20 cellular contexts compared by ENCODE assay signal in the genomic region with DNA sequence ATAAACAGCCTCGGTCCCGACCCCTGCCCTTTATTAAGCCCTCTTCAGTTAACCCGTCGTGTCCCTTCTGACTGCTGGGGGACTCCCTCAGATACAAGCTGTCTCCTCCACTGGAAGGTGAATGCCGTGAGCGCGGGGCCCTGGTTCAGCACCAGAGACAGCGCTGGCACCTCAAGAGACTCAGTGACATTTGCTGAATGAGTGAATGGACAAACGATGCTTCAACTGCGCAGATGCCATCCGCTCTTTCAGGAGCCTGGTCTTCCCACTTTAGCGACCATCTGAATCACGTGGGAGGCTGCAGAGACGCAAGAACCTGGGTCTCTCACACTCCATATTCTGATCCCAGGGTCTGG.
DNase-seq lines count a peak whose midpoint lies in the region; TF ChIP-seq lines count a peak whose summit lies in the region.
"Had no signal": no experiment of that assay in that cellular context is flagged by ENCODE, and none has a peak within 500 bp of the region (broad histone marks: within the 10 kb centered on the region; RNA-seq: fewer than 3 reads in every experiment).

No MANE protein-coding gene starts in this region.

- CTCF ChIA-PET in HEK293 (lab: Yijun Ruan, JAX) = interaction anchor here (0.6 to 1.0 kb wide), 2 partner anchors 693 to 700 kb away, joined by 3 read pairs; no protein-coding TSS in a partner anchor

- H2AFZ ChIP-seq in neural progenitor cell (replicated peaks) = no peak overlapping the region

- peaks cover 11% of the 10 kb centered on the region for H3K27me3 Mint-ChIP-seq in neural progenitor cell (ENCODE audit: insufficient read depth, low read depth)
- H3K27me3 Mint-ChIP-seq in activated T-cell treated with anti-CD3 and anti-CD28 coated beads, Interleukin-2, amount 50 U/mL, for 24 hours = peaks cover 29% of the 10 kb centered on the region

- peaks cover 6% of the 10 kb centered on the region for H3K27me3 ChIP-seq in neural progenitor cell
- no peaks in the 10 kb centered on the region for H3K27me3 ChIP-seq in uterus

- no peak for TF ChIP-seq CTCF in HEK293 (tag by site-specific recombination; IDR thresholded peaks at IDR 0.05)
- TF ChIP-seq CTCF in neural progenitor cell (IDR thresholded peaks at IDR 0.05) = no peak
- TF ChIP-seq CTCF in uterus (IDR thresholded peaks at IDR 0.05) = no peak

- peaks cover 14% of the 10 kb centered on the region for H3K4me1 Mint-ChIP-seq in neural progenitor cell
- no peaks in the 10 kb centered on the region for H3K4me1 Mint-ChIP-seq in activated T-cell treated with anti-CD3 and anti-CD28 coated beads, Interleukin-2, amount 50 U/mL, for 24 hours (ENCODE audit: low read depth)
- H3K4me1 Mint-ChIP-seq: CD4-positive, CD25-positive, alpha-beta regulatory T cell had no signal

- intact Hi-C loops in uterus (cut with DNase I; ENCODE audit: low total_unique reads) = no loop called here

- H3K36me3 ChIP-seq in HEK293 (ENCODE audit: control insufficient read depth in 2 of 2, insufficient read depth in 1 of 2, low read length in 2 of 2) (no peaks in the 10 kb centered on the region), neural progenitor cell (no peaks in the 10 kb centered on the region), uterus (no peaks in the 10 kb centered on the region)
- H3K36me3 ChIP-seq: gastrocnemius medialis, thoracic aorta had no signal

- H3K79me2 ChIP-seq in neural progenitor cell (ENCODE audit: low read depth) = no peaks in the 10 kb centered on the region

- no peak overlapping the region for H3K4me3 Mint-ChIP-seq in neural progenitor cell
- no peak overlapping the region for H3K4me3 Mint-ChIP-seq in activated T-cell treated with anti-CD3 and anti-CD28 coated beads, Interleukin-2, amount 50 U/mL, for 24 hours
- H3K4me3 Mint-ChIP-seq: CD4-positive, CD25-positive, alpha-beta regulatory T cell; HFFc6; mesothelial cell of epicardium; T-helper 2 cell treated with Interferon-gamma antibody and Interleukin-4, amounts not matched to agents 5 μg/mL and 100 μg/mL, for 36 hours had no signal

- peak; percentile 27 for DNase-seq in DMS53 (lab: John Stamatoyannopoulos, UW)
- DNase-seq in DMS53 treated with DMSO at 0.1 percent for 48 hours (lab: John Stamatoyannopoulos, UW; ENCODE audit: unreplicated experiment) = no peak
- peak; percentile 82 for DNase-seq in neural progenitor cell (ENCODE audit: low spot score)
- DNase-seq in uterus = no peak
- DNase-seq in central memory CD4-positive, alpha-beta T cell = no peak
- no peak for DNase-seq in activated T-cell treated with anti-CD3 and anti-CD28 coated beads, Interleukin-2, amount 50 U/mL, for 24 hours
- DNase-seq: 8988T; activated T-cell treated with anti-CD3 and anti-CD28 coated beads, Interleukin-2, amount 50 U/mL, for 48 hours; CD4-positive, CD25-positive, alpha-beta regulatory T cell; gastrocnemius medialis; HFFc6; KBM-7; NCI-H1436; NCI-H345; stimulated activated CD4-positive, alpha-beta T cell treated with anti-CD3 and anti-CD28 coated beads, Interleukin-4, amount 100 ng/mL, for 24 hours had no signal

- peaks cover 2% of the 10 kb centered on the region for H3K9me3 Mint-ChIP-seq in neural progenitor cell
- no peaks in the 10 kb centered on the region for H3K9me3 Mint-ChIP-seq in activated T-cell treated with anti-CD3 and anti-CD28 coated beads, Interleukin-2, amount 50 U/mL, for 24 hours
- H3K9me3 Mint-ChIP-seq: CD4-positive, CD25-positive, alpha-beta regulatory T cell; HFFc6; mesothelial cell of epicardium; T-helper 2 cell treated with Interferon-gamma antibody and Interleukin-4, amounts not matched to agents 5 μg/mL and 100 μg/mL, for 36 hours had no signal

- H3K4me2 ChIP-seq in neural progenitor cell = no peak overlapping the region

- POLR2A ChIA-PET in HEK293 (lab: Yijun Ruan, JAX) = no interaction called here

- no peak for TF ChIP-seq POLR2A in uterus (IDR thresholded peaks at IDR 0.05)

- H3K9me3 ChIP-seq in HEK293 (ENCODE audit: control insufficient read depth, insufficient read depth, low read depth, low read length) (no peaks in the 10 kb centered on the region), neural progenitor cell (ENCODE audit: low read depth) (no peaks in the 10 kb centered on the region), uterus (no peaks in the 10 kb centered on the region)
- H3K9me3 ChIP-seq: gastrocnemius medialis, thoracic aorta had no signal

- H3K4me3 ChIP-seq in HEK293 (ENCODE audit: low read depth, low read length) = no peak overlapping the region
- H3K4me3 ChIP-seq in neural progenitor cell = no peak overlapping the region
- H3K4me3 ChIP-seq in uterus = no peak overlapping the region
- H3K4me3 ChIP-seq: gastrocnemius medialis, thoracic aorta had no signal

- H3K27ac ChIP-seq in HEK293 (ENCODE audit: extremely low read depth, low read depth, low read length) (no peak overlapping the region), cingulate gyrus (ENCODE audit: low read depth, low read length) (peak overlapping the region; percentile 43), neural progenitor cell (no peak overlapping the region), uterus (no peak overlapping the region)
- H3K27ac ChIP-seq: gastrocnemius medialis, thoracic aorta had no signal

- H4K20me1 ChIP-seq in neural progenitor cell (ENCODE audit: low read depth) = peaks cover 12% of the 10 kb centered on the region

- no peaks in the 10 kb centered on the region for H3F3A ChIP-seq in neural progenitor cell (ENCODE audit: low read depth)

- H3K4me1 ChIP-seq in HEK293 (ENCODE audit: control insufficient read depth, insufficient read depth, low read length) = no peaks in the 10 kb centered on the region
- H3K4me1 ChIP-seq in neural progenitor cell = peaks cover 9% of the 10 kb centered on the region
- no peaks in the 10 kb centered on the region for H3K4me1 ChIP-seq in uterus
- H3K4me1 ChIP-seq: gastrocnemius medialis had no signal

- H3K36me3 Mint-ChIP-seq in neural progenitor cell = no peaks in the 10 kb centered on the region
- H3K36me3 Mint-ChIP-seq in activated T-cell treated with anti-CD3 and anti-CD28 coated beads, Interleukin-2, amount 50 U/mL, for 24 hours (ENCODE audit: low read depth) = no peaks in the 10 kb centered on the region
- H3K36me3 Mint-ChIP-seq: CD4-positive, CD25-positive, alpha-beta regulatory T cell; mesothelial cell of epicardium had no signal

- H3K9ac ChIP-seq in neural progenitor cell = no peak overlapping the region

- H3K27ac Mint-ChIP-seq in neural progenitor cell = no peak overlapping the region
- H3K27ac Mint-ChIP-seq in activated T-cell treated with anti-CD3 and anti-CD28 coated beads, Interleukin-2, amount 50 U/mL, for 24 hours = no peak overlapping the region
- H3K27ac Mint-ChIP-seq: HFFc6; mesothelial cell of epicardium; T-helper 2 cell treated with Interferon-gamma antibody and Interleukin-4, amounts not matched to agents 5 μg/mL and 100 μg/mL, for 36 hours had no signal

TF ChIP-seq in HEK293, 187 proteins besides CTCF, POLR2A, EP300 and RAD21:
- TF ChIP-seq, protein P1, sequence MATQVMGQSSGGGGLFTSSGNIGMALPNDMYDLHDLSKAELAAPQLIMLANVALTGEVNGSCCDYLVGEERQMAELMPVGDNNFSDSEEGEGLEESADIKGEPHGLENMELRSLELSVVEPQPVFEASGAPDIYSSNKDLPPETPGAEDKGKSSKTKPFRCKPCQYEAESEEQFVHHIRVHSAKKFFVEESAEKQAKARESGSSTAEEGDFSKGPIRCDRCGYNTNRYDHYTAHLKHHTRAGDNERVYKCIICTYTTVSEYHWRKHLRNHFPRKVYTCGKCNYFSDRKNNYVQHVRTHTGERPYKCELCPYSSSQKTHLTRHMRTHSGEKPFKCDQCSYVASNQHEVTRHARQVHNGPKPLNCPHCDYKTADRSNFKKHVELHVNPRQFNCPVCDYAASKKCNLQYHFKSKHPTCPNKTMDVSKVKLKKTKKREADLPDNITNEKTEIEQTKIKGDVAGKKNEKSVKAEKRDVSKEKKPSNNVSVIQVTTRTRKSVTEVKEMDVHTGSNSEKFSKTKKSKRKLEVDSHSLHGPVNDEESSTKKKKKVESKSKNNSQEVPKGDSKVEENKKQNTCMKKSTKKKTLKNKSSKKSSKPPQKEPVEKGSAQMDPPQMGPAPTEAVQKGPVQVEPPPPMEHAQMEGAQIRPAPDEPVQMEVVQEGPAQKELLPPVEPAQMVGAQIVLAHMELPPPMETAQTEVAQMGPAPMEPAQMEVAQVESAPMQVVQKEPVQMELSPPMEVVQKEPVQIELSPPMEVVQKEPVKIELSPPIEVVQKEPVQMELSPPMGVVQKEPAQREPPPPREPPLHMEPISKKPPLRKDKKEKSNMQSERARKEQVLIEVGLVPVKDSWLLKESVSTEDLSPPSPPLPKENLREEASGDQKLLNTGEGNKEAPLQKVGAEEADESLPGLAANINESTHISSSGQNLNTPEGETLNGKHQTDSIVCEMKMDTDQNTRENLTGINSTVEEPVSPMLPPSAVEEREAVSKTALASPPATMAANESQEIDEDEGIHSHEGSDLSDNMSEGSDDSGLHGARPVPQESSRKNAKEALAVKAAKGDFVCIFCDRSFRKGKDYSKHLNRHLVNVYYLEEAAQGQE (tag by site-specific recombination; IDR thresholded peaks at IDR 0.05) = peak; percentile 95
- TF ChIP-seq, protein P2, sequence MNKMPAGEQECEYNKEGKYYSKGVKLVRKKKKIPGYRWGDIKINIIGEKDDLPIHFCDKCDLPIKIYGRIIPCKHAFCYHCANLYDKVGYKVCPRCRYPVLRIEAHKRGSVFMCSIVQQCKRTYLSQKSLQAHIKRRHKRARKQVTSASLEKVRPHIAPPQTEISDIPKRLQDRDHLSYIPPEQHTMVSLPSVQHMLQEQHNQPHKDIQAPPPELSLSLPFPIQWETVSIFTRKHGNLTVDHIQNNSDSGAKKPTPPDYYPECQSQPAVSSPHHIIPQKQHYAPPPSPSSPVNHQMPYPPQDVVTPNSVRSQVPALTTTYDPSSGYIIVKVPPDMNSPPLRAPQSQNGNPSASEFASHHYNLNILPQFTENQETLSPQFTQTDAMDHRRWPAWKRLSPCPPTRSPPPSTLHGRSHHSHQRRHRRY (tag by site-specific recombination; IDR thresholded peaks at IDR 0.05) = no peak
- no peak for TF ChIP-seq ZNF394 (tag by site-specific recombination; IDR thresholded peaks at IDR 0.05; ENCODE audit: borderline replicate concordance)

Comparison
In these comparisons a context has a peak if more than half of its experiments do, and no peak if none do; other contexts are left out.
1. DNase-seq: peak in DMS53 (single experiment) and neural progenitor cell (single experiment); none in DMS53 treated with DMSO at 0.1 percent for 48 hours (single experiment), uterus (0 of 2), central memory CD4-positive, alpha-beta T cell (single experiment) and activated T-cell treated with anti-CD3 and anti-CD28 coated beads, Interleukin-2, amount 50 U/mL, for 24 hours (single experiment).